In the genomic region with DNA sequence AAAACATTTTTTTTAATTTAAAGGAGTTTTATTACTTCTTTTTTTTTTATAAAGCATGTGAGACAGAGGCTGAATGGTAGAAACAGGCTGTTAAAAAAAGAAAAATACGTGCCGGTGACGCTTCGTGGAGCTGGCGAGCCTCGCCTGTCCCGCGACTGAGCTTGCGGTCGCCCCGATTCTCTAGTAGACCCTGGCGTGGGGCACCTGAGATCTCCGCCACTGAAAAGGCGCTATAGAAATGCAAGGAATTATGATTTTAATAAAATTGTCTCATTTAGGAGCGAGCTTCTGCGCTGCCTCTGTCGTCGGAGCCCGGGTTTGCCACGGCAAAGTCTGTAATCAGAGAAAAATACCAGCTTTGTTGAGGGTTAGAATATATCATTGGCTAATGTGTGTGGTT, we compare ENCODE assay signal across 12 cellular contexts. TPM values are rescaled to one million over a fixed set of nuclear protein-coding genes. Genes with fewer than 3 reads are reported as not detected.
DNase-seq lines count a peak whose midpoint lies in the region; ATAC-seq and TF ChIP-seq lines count a peak whose summit lies in the region.
"Had no signal": no experiment of that assay in that cellular context is flagged by ENCODE, and none has a peak within 500 bp of the region (broad histone marks: within the 10 kb centered on the region; RNA-seq: fewer than 3 reads in every experiment).

No MANE protein-coding gene starts in this region.

- no peaks in the 10 kb centered on the region for H3K9me3 Mint-ChIP-seq in natural killer cell treated with Interleukin-12 subunit alpha and Interleukin-12 subunit beta and Interleukin-15 and Interleukin-18, amount 100 ng/mL, for 72 hours

- H3K27me3 ChIP-seq in Loucy (ENCODE audit: insufficient read depth, low read length, poor library complexity, severe bottlenecking): peaks cover 8% of the 10 kb centered on the region
- H3K27me3 ChIP-seq in colonic mucosa: no peaks in the 10 kb centered on the region

- peak overlapping the region; percentile 89 for H3K4me2 ChIP-seq in Loucy (ENCODE audit: low read depth, low read length, poor library complexity, severe bottlenecking)

- no peaks in the 10 kb centered on the region for H3F3A ChIP-seq in Loucy (ENCODE audit: low read depth)

- no peaks in the 10 kb centered on the region for H3K79me2 ChIP-seq in Loucy (ENCODE audit: insufficient read depth, low read length)

- H3K36me3 ChIP-seq in Loucy (ENCODE audit: insufficient read depth, low read length) (no peaks in the 10 kb centered on the region), colonic mucosa (no peaks in the 10 kb centered on the region)

- peaks cover 15 to 24% of the 10 kb centered on the region in 2 donors for H3K4me1 Mint-ChIP-seq in natural killer cell treated with Interleukin-12 subunit alpha and Interleukin-12 subunit beta and Interleukin-15 and Interleukin-18, amount 100 ng/mL, for 72 hours (ENCODE audit: low read depth in 2 of 2)

- H3K4me1 ChIP-seq in Loucy (ENCODE audit: insufficient read depth, low read length, poor library complexity, severe bottlenecking) (peaks cover 18% of the 10 kb centered on the region), colonic mucosa (peaks cover 3% of the 10 kb centered on the region)
- H3K4me1 ChIP-seq: parathyroid adenoma had no signal

- H3K9me3 ChIP-seq in Loucy (ENCODE audit: insufficient read depth, low read depth, low read length): no peaks in the 10 kb centered on the region
- no peaks in the 10 kb centered on the region for H3K9me3 ChIP-seq in colonic mucosa

- no peaks in the 10 kb centered on the region for H3K36me3 Mint-ChIP-seq in natural killer cell treated with Interleukin-12 subunit alpha and Interleukin-12 subunit beta and Interleukin-15 and Interleukin-18, amount 100 ng/mL, for 72 hours

- ATAC-seq in natural killer cell treated with Interleukin-12 subunit alpha and Interleukin-12 subunit beta and Interleukin-15 and Interleukin-18, amount 100 ng/mL, for 72 hours: no peak

- no peaks in the 10 kb centered on the region for H3K9me2 ChIP-seq in Loucy (replicated peaks; ENCODE audit: low read depth, low read length)

- H4K20me1 ChIP-seq in Loucy (ENCODE audit: insufficient read depth, low read length, poor library complexity, severe bottlenecking): no peaks in the 10 kb centered on the region

- peaks cover 48% of the 10 kb centered on the region in 2 donors for H3K27me3 Mint-ChIP-seq in natural killer cell treated with Interleukin-12 subunit alpha and Interleukin-12 subunit beta and Interleukin-15 and Interleukin-18, amount 100 ng/mL, for 72 hours

- peak overlapping the region; percentile 62 for H3K9ac ChIP-seq in Loucy (ENCODE audit: low read depth, low read length, poor library complexity, severe bottlenecking)
- H3K9ac ChIP-seq in colonic mucosa (ENCODE audit: low read depth in 2 of 2, low read length in 2 of 2): peak overlapping the region in 1 of 2 donors; percentile 32
- H3K9ac ChIP-seq: parathyroid adenoma had no signal

- H3K27ac Mint-ChIP-seq in natural killer cell treated with Interleukin-12 subunit alpha and Interleukin-12 subunit beta and Interleukin-15 and Interleukin-18, amount 100 ng/mL, for 72 hours: peak overlapping the region in 1 of 2 donors; percentile 73

- H3K27ac ChIP-seq in colonic mucosa: peak overlapping the region; percentile 73
- H3K27ac ChIP-seq: parathyroid adenoma had no signal

- DNase-seq in AG09309 (ENCODE audit: low read depth): no peak
- DNase-seq in colonic mucosa: no peak
- no peak for DNase-seq in natural killer cell treated with Interleukin-12 subunit alpha and Interleukin-12 subunit beta and Interleukin-15 and Interleukin-18, amount 100 ng/mL, for 72 hours (ENCODE audit: low spot score)
- no peak for DNase-seq in NCI-H1436 (lab: John Stamatoyannopoulos, UW)
- DNase-seq in COR-L47 (lab: John Stamatoyannopoulos, UW): no peak
- no peak for DNase-seq in NOMO-1 treated with dmso at 0.1 percent for 144 hours (lab: John Stamatoyannopoulos, UW; ENCODE audit: unreplicated experiment)
- DNase-seq in midbrain (lab: John Stamatoyannopoulos, UW): no peak
- DNase-seq: effector CD8-positive, alpha-beta T cell had no signal

- intact Hi-C loops in colonic mucosa (cut with DNase I): no loop called here

- TF ChIP-seq CTCF in AG09309 (IDR thresholded peaks at IDR 0.05; ENCODE audit: control insufficient read depth, insufficient read depth, low read depth, low read length, missing control alignments) (no peak), Loucy (conservative IDR thresholded peaks at IDR 0.05; ENCODE audit: low read length) (no peak), colonic mucosa (IDR thresholded peaks at IDR 0.05) (no peak)

- H3K4me3 Mint-ChIP-seq in natural killer cell treated with Interleukin-12 subunit alpha and Interleukin-12 subunit beta and Interleukin-15 and Interleukin-18, amount 100 ng/mL, for 72 hours: peak overlapping the region; percentile 68

- H2AFZ ChIP-seq in Loucy (ENCODE audit: low read length): peak overlapping the region; percentile 74
- H2AFZ ChIP-seq: parathyroid adenoma had no signal

- H3K4me3 ChIP-seq in AG09309 (ENCODE audit: control insufficient read depth, low read depth, low read length): peak overlapping the region; percentile 58
- H3K4me3 ChIP-seq in Loucy (ENCODE audit: low read length, poor library complexity, severe bottlenecking): peak overlapping the region; percentile 71
- H3K4me3 ChIP-seq in colonic mucosa: no peak overlapping the region

RNA-seq across cellular contexts. Expression of gene NFIX, which starts 18.4 kb away (rescaled TPM):
- 10 to 100 TPM; 70.9 to 73.8 TPM for total RNA-seq in colonic mucosa
- under 1 TPM; 0.31 to 0.89 TPM for total RNA-seq in natural killer cell treated with Interleukin-12 subunit alpha and Interleukin-12 subunit beta and Interleukin-15 and Interleukin-18, amount 100 ng/mL, for 72 hours

RNA-seq across cellular contexts. Expression of gene DAND5, which starts 44.3 kb away (rescaled TPM):
- under 1 TPM; 0.19 to 0.27 TPM for total RNA-seq in colonic mucosa
- total RNA-seq in natural killer cell treated with Interleukin-12 subunit alpha and Interleukin-12 subunit beta and Interleukin-15 and Interleukin-18, amount 100 ng/mL, for 72 hours: not detected
- total RNA-seq: T-helper 2 cell treated with Interferon-gamma antibody and Interleukin-4, amounts not matched to agents 100 ng/mL and 5 ng/mL, for 36 hours; ureter had no signal

RNA-seq across cellular contexts. Expression of gene GADD45GIP1, which starts 56.6 kb away (rescaled TPM):
- 10 to 100 TPM; 16.1 to 41.9 TPM for total RNA-seq in colonic mucosa
- 10 to 100 TPM; 15.9 to 32.3 TPM for total RNA-seq in natural killer cell treated with Interleukin-12 subunit alpha and Interleukin-12 subunit beta and Interleukin-15 and Interleukin-18, amount 100 ng/mL, for 72 hours

Comparison
In these comparisons a context has a peak if more than half of its experiments do, and no peak if none do; other contexts are left out.
1. RNA of gene NFIX, which starts 18.4 kb away (total RNA-seq): 70.9 to 73.8 TPM in colonic mucosa; 0.31 to 0.89 TPM in natural killer cell treated with Interleukin-12 subunit alpha and Interleukin-12 subunit beta and Interleukin-15 and Interleukin-18, amount 100 ng/mL, for 72 hours; every median in the first group is over 10 times any median in the second.